In the genomic region with DNA sequence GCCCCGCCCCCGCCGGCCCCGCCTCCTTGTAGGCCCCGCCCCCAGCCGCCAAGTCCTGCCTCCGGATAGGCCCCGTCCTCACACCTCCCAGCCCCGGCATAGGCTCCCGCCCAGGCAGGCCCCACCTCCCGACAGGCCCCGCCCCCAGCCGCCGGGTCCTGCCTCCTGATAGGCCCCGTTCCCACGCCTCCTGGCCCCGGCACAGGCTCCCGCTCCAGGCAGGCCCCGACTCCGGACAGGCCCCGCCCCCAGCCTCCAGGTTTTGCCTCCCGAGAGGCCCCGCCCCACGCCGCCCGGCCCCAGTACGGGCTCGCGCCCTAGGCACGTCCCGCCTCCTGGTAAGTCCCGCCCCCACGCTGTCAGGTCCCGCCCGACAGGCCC, we compare ENCODE assay signal across 8 cellular contexts. TPM values are rescaled to one million over a fixed set of nuclear protein-coding genes. Genes with fewer than 3 reads are reported as not detected.
DNase-seq lines count a peak whose midpoint lies in the region; ATAC-seq lines count a peak whose summit lies in the region.

No MANE protein-coding gene starts in this region.

- H3K27ac ChIP-seq in esophagus (ENCODE audit: low read depth in 2 of 2, low read length in 1 of 2) (peak overlapping the region; percentile 87 to 92), mucosa of rectum (ENCODE audit: low read depth in 2 of 2, low read length in 2 of 2) (peak overlapping the region; percentile 97 to 99)

- DNase-seq in D341Med (ENCODE audit: low spot score) (peak; percentile 100), HuH-7 (ENCODE audit: low spot score) (peak; percentile 100), OCI-M1 (lab: John Stamatoyannopoulos, UW) (peak; percentile 98)
- DNase-seq in activated T-cell treated with anti-CD3 and anti-CD28 coated beads, Interleukin-2, amount 50 U/mL, for 1 hour: peak; percentile 98
- DNase-seq in stimulated activated CD8-positive, alpha-beta memory T cell treated with anti-CD3 and anti-CD28 coated beads, Interleukin-4, amount 100 ng/mL, for 4 hours (ENCODE audit: low read depth in 2 of 2, low spot score in 1 of 2): peak; percentile 88 to 90

- H3K9me3 ChIP-seq in esophagus (ENCODE audit: control insufficient read depth in 2 of 2, insufficient read depth in 1 of 2, low read depth in 1 of 2, low read length in 1 of 2) (no peaks in the 10 kb centered on the region), mucosa of rectum (ENCODE audit: control insufficient read depth in 2 of 2, low read length in 2 of 2) (no peaks in the 10 kb centered on the region)

- H3K27me3 ChIP-seq in esophagus (ENCODE audit: control insufficient read depth in 1 of 2, insufficient read depth in 2 of 2, low read length in 2 of 2) (no peaks in the 10 kb centered on the region), mucosa of rectum (ENCODE audit: control insufficient read depth in 2 of 2, insufficient read depth in 2 of 2, low read length in 2 of 2) (no peaks in the 10 kb centered on the region)

- H3K36me3 ChIP-seq in esophagus (ENCODE audit: control insufficient read depth in 2 of 2, insufficient read depth in 2 of 2, low read length in 1 of 2) (no peaks in the 10 kb centered on the region), mucosa of rectum (ENCODE audit: control insufficient read depth in 2 of 2, insufficient read depth in 2 of 2, low read length in 2 of 2) (no peaks in the 10 kb centered on the region)

- H3K4me3 ChIP-seq in esophagus (ENCODE audit: low read depth in 1 of 2, low read length in 2 of 2) (peak overlapping the region; percentile 65 to 74), mucosa of rectum (ENCODE audit: low read length in 2 of 2) (peak overlapping the region in 1 of 2 donors; percentile 84)

- no peak overlapping the region for H3K9ac ChIP-seq in mucosa of rectum (ENCODE audit: low read depth in 1 of 2, low read length in 2 of 2)

- peaks cover 7 to 45% of the 10 kb centered on the region in 2 donors for H3K4me1 ChIP-seq in esophagus (ENCODE audit: control insufficient read depth in 2 of 2, insufficient read depth in 2 of 2, low read length in 1 of 2)
- peaks cover 71 to 86% of the 10 kb centered on the region in 2 donors for H3K4me1 ChIP-seq in mucosa of rectum (ENCODE audit: control insufficient read depth in 2 of 2, insufficient read depth in 2 of 2, low read length in 2 of 2)

- 0 to 1% methylated on average over 8 to 35 of the region's 35 CpGs for WGBS in esophagus, 2 donors

- peak; percentile 95 for ATAC-seq in GM21576 (IDR thresholded peaks at IDR 0.05; ENCODE audit: unreplicated experiment)

RNA-seq across cellular contexts. Expression of a gene that starts 0.2 kb away (rescaled TPM):
- polyA plus RNA-seq in esophagus: 10 to 100 TPM; 20.9 to 50.7 TPM

RNA-seq across cellular contexts. Expression of a gene that starts 44.7 kb away (rescaled TPM):
- polyA plus RNA-seq in esophagus: 10 to 100 TPM; 36.6 to 42.2 TPM
